Comparison of ENCODE assay signal across 3 cellular contexts in genomic region chr13:33908111-33908510, GRCh38.
"Had no signal": no experiment of that assay in that cellular context is flagged by ENCODE, and none has a peak within 500 bp of the region (broad histone marks: within the 10 kb centered on the region; RNA-seq: fewer than 3 reads in every experiment).

No MANE protein-coding gene starts in this region.

- H3K4me3 ChIP-seq: GM12878 had no signal

- ATAC-seq: GM12878 had no signal

- DNase-seq: GDM1, GF-D8 had no signal
